ENCODE assay signal across 8 cellular contexts in genomic region chr6:43687437-43688347, GRCh38. TPM values are rescaled to one million over a fixed set of nuclear protein-coding genes. Genes with fewer than 3 reads are reported as not detected.
DNase-seq lines count a peak whose midpoint lies in the region; ATAC-seq and TF ChIP-seq lines count a peak whose summit lies in the region.

Gene MRPS18A (minus strand): TSS chr6:43687791. CDS start chr6:43687779, 12 bp downstream.

- TF ChIP-seq POLR2A in GM19193 (IDR thresholded peaks at IDR 0.05; ENCODE audit: extremely low read depth, insufficient read depth, insufficient read length) (peak; percentile 82), right lobe of liver (IDR thresholded peaks at IDR 0.05) (peak; percentile 43)

- intact Hi-C loops in right lobe of liver (cut with DNase I) = no loop called here

- no peaks in the 10 kb centered on the region for H3K36me3 ChIP-seq in BJ (ENCODE audit: control insufficient read depth, insufficient read depth, low read length)
- no peaks in the 10 kb centered on the region for H3K36me3 ChIP-seq in right lobe of liver

- H3K27me3 ChIP-seq in BJ (ENCODE audit: control insufficient read depth, insufficient read depth, low read length) (no peaks in the 10 kb centered on the region), right lobe of liver (peaks cover 0 to 5% of the 10 kb centered on the region in 2 donors)

- CTCF ChIA-PET in BJ (lab: Yijun Ruan, JAX) = interaction anchor here (1.2 to 2.6 kb wide), 3 partner anchors 10 to 27 kb away, joined by 3 to 7 read pairs (median 3); no protein-coding TSS in a partner anchor

- 4% methylated on average over 23 of the region's 43 CpGs for WGBS in right lobe of liver (ENCODE audit: insufficient coverage, low coverage, low lambda C conversion rate, missing lambda C conversion rate)

- POLR2A ChIA-PET in BJ (lab: Charles Lee) = no interaction called here

- no peak for DNase-seq in BJ (ENCODE audit: low read depth)
- peak; percentile 83 for DNase-seq in NCI-H748 treated with DMSO at 0.1 percent for 48 hours (lab: John Stamatoyannopoulos, UW)
- DNase-seq in activated CD4-positive, alpha-beta T cell treated with anti-CD3 and anti-CD28 coated beads, Interleukin-2, amount 50 U/mL, for 4 hours = peak; percentile 61 to 65
- peak in 1 of 2 donors; percentile 78 for DNase-seq in dermis microvascular lymphatic vessel endothelial cell (ENCODE audit: low read depth in 2 of 2)
- DNase-seq in right lobe of liver = peak; percentile 82 to 88 (median 86)
- peak; percentile 68 to 74 for DNase-seq in stimulated activated CD4-positive, alpha-beta T cell treated with anti-CD3 and anti-CD28 coated beads, Interleukin-4, amount 100 ng/mL, for 4 hours

- peak within 1 kb of the TSS in 2 of 3 donors; percentile 32 to 58 for H3K27ac ChIP-seq in right lobe of liver

- H3K4me1 ChIP-seq in right lobe of liver = peaks cover 0 to 9% (median 1%) of the 10 kb centered on the region in 4 donors

- ATAC-seq in HG03432 (IDR thresholded peaks at IDR 0.05; ENCODE audit: unreplicated experiment) (peak; percentile 94), right lobe of liver (peak; percentile 97 to 99 (median 99))

- peak within 1 kb of the TSS; percentile 51 for H3K4me3 ChIP-seq in BJ (ENCODE audit: low read depth, low read length)
- peak within 1 kb of the TSS; percentile 80 to 83 (median 81) for H3K4me3 ChIP-seq in right lobe of liver

- no peak for TF ChIP-seq CTCF in BJ (IDR thresholded peaks at IDR 0.05; ENCODE audit: insufficient read depth, low read depth, low read length)
- TF ChIP-seq CTCF in right lobe of liver (IDR thresholded peaks at IDR 0.05) = no peak

- H3K9me3 ChIP-seq in right lobe of liver = no peaks in the 10 kb centered on the region

RNA-seq across cellular contexts. Expression of gene MRPS18A, which starts in this region (rescaled TPM):
- polyA plus RNA-seq in BJ (2011; rRNA removed) = 57.4 and 75.0 TPM in 2 replicates
- polyA minus RNA-seq in BJ (2011; rRNA and poly(A)+ RNA removed) = 39.8 and 61.7 TPM in 2 replicates
- total RNA-seq in dermis microvascular lymphatic vessel endothelial cell = 41.6 and 44.5 TPM in 2 replicates
- total RNA-seq in right lobe of liver = 10 to 100 TPM; 23.5 to 45.4 (median 25.6) TPM
